In genomic region chr18:23406271-23406787, GRCh38 we compare ENCODE assay signal across 18 cellular contexts. TPM values are rescaled to one million over a fixed set of nuclear protein-coding genes. Genes with fewer than 3 reads are reported as not detected.
DNase-seq lines count a peak whose midpoint lies in the region; ATAC-seq and FAIRE-seq lines count a peak whose summit lies in the region.
"Had no signal": no experiment of that assay in that cellular context is flagged by ENCODE, and none has a peak within 500 bp of the region (broad histone marks: within the 10 kb centered on the region; RNA-seq: fewer than 3 reads in every experiment).

No MANE protein-coding gene starts in this region.

- in situ Hi-C loops in GM23248 (cut with MboI), result loop anchor here (25.0 kb wide), 1 partner anchor 594 kb away; no protein-coding TSS in a partner anchor

- no peak overlapping the region for H3K4me3 Mint-ChIP-seq in naive thymus-derived CD8-positive, alpha-beta T cell
- H3K4me3 Mint-ChIP-seq: activated B cell treated with CpG ODN at 0.5 μM for 24 hours; CD4-positive, CD25-positive, alpha-beta regulatory T cell had no signal

- POLR2A ChIA-PET in naive thymus-derived CD8-positive, alpha-beta T cell (lab: Charles Lee), result interaction anchor here (0.6 kb wide), 1 partner anchor 287 kb away, joined by 4 read pairs; no protein-coding TSS in a partner anchor

- H3K36me3 ChIP-seq in GM23248 (ENCODE audit: low read depth), result no peaks in the 10 kb centered on the region
- H3K36me3 ChIP-seq: gastrocnemius medialis had no signal

- no peak overlapping the region for H3K27ac ChIP-seq in GM23248
- H3K27ac ChIP-seq: gastrocnemius medialis, stomach had no signal

- peaks cover 18% of the 10 kb centered on the region for H3K4me1 ChIP-seq in GM23248 (ENCODE audit: insufficient read depth)
- H3K4me1 ChIP-seq: gastrocnemius medialis had no signal

- ATAC-seq in esophagus mucosa (peak; percentile 73), HG03469 (IDR thresholded peaks at IDR 0.05; ENCODE audit: unreplicated experiment) (no peak)
- ATAC-seq in naive thymus-derived CD8-positive, alpha-beta T cell, result no peak
- ATAC-seq: gastrocnemius medialis had no signal

- FAIRE-seq in RCC 7860 (lab: Jason Lieb, UNC), result no peak
- FAIRE-seq: G401.6 had no signal

- H3K9me3 ChIP-seq in GM23248 (ENCODE audit: low read depth), result no peaks in the 10 kb centered on the region
- H3K9me3 ChIP-seq: gastrocnemius medialis, stomach had no signal

- H3K9me2 ChIP-seq in GM23248 (ENCODE audit: insufficient read depth), result no peaks in the 10 kb centered on the region

- no peaks in the 10 kb centered on the region for H3F3A ChIP-seq in GM23248 (ENCODE audit: insufficient read depth)

- H3K4me1 Mint-ChIP-seq in naive thymus-derived CD8-positive, alpha-beta T cell, result peaks cover 0 to 3% (median under 1%) of the 10 kb centered on the region in 4 donors
- H3K4me1 Mint-ChIP-seq: activated B cell treated with CpG ODN at 0.5 μM for 24 hours; CD4-positive, CD25-positive, alpha-beta regulatory T cell had no signal

- H3K79me2 ChIP-seq in GM23248 (ENCODE audit: insufficient read depth), result no peaks in the 10 kb centered on the region

- no peaks in the 10 kb centered on the region for H3K27me3 ChIP-seq in GM23248 (replicated peaks; ENCODE audit: insufficient read depth)
- H3K27me3 ChIP-seq: gastrocnemius medialis, stomach had no signal

- H2AFZ ChIP-seq in GM23248, result no peak overlapping the region

- H4K20me1 ChIP-seq in GM23248 (ENCODE audit: insufficient read depth), result no peaks in the 10 kb centered on the region

- no peak overlapping the region for H3K4me3 ChIP-seq in GM23248
- H3K4me3 ChIP-seq: gastrocnemius medialis, stomach had no signal

- H3K9me3 Mint-ChIP-seq in naive thymus-derived CD8-positive, alpha-beta T cell, result peaks cover 0 to 2% (median 0%) of the 10 kb centered on the region in 9 donors
- H3K9me3 Mint-ChIP-seq: activated B cell treated with CpG ODN at 0.5 μM for 24 hours had no signal

- H3K36me3 Mint-ChIP-seq in naive thymus-derived CD8-positive, alpha-beta T cell, result peaks cover 3 to 8% (median 7%) of the 10 kb centered on the region in 3 donors

- H3K4me2 ChIP-seq in GM23248 (ENCODE audit: unreplicated experiment), result no peak overlapping the region

- H3K27me3 Mint-ChIP-seq in naive thymus-derived CD8-positive, alpha-beta T cell, result no peaks in the 10 kb centered on the region
- H3K27me3 Mint-ChIP-seq: activated B cell treated with CpG ODN at 0.5 μM for 24 hours; CD4-positive, CD25-positive, alpha-beta regulatory T cell had no signal

- no peak overlapping the region for H3K9ac ChIP-seq in GM23248

- WGBS in GM23248 (ENCODE audit: low coverage in 1 of 2, low lambda C conversion rate in 2 of 2, missing lambda C conversion rate in 2 of 2), 2 experiments, result 65 to 77% methylated on average over 2 of the region's 2 CpGs

- DNase-seq in GM23248 (peak; percentile 58), RCC 7860 (ENCODE audit: low spot score) (peak; percentile 9), renal cortical epithelial cell (ENCODE audit: low read depth) (peak; percentile 20), NCI-H748 (lab: John Stamatoyannopoulos, UW; ENCODE audit: unreplicated experiment) (no peak)
- no peak for DNase-seq in naive thymus-derived CD8-positive, alpha-beta T cell
- DNase-seq: activated B cell treated with CpG ODN at 0.5 μM for 24 hours; activated gamma-delta T cell; effector CD4-positive, alpha-beta T cell; gastrocnemius medialis; NCI-H2029 treated with DMSO at 0.1 percent for 48 hours; NCI-H526; nucleus accumbens; OCI-M1; stomach had no signal

- no peak overlapping the region for H3K27ac Mint-ChIP-seq in naive thymus-derived CD8-positive, alpha-beta T cell
- H3K27ac Mint-ChIP-seq: activated B cell treated with CpG ODN at 0.5 μM for 24 hours had no signal

RNA-seq across cellular contexts. Expression of gene RIOK3, which starts 46.8 kb away (rescaled TPM):
- total RNA-seq in GM23248 (2014; rRNA removed; shearing (Covaris generic)), result 71.7 and 89.3 TPM in 2 replicates
- polyA plus RNA-seq in GM23248 (2016; fragmentation: Nextera tagmentation; extraction: Ambion mirVana), result 78.4 and 81.8 TPM in 2 replicates
- total RNA-seq in esophagus mucosa, result 119 TPM
- 59.2 and 102 TPM in 2 replicates for total RNA-seq in renal cortical epithelial cell
- total RNA-seq in naive thymus-derived CD8-positive, alpha-beta T cell, result 10 to 100 TPM; 78.9 to 79.6 TPM
- 10 to 100 TPM; 19.2 to 27.7 (median 25.0) TPM for polyA plus RNA-seq in naive thymus-derived CD8-positive, alpha-beta T cell

Comparison
In these comparisons a context has a peak if more than half of its experiments do, and no peak if none do; other contexts are left out.
1. DNase-seq: peak in GM23248 (single experiment), RCC 7860 (single experiment) and renal cortical epithelial cell (single experiment); none in NCI-H748 (single experiment) and naive thymus-derived CD8-positive, alpha-beta T cell (0 of 10).